8 cellular contexts compared by ENCODE assay signal in the genomic region with DNA sequence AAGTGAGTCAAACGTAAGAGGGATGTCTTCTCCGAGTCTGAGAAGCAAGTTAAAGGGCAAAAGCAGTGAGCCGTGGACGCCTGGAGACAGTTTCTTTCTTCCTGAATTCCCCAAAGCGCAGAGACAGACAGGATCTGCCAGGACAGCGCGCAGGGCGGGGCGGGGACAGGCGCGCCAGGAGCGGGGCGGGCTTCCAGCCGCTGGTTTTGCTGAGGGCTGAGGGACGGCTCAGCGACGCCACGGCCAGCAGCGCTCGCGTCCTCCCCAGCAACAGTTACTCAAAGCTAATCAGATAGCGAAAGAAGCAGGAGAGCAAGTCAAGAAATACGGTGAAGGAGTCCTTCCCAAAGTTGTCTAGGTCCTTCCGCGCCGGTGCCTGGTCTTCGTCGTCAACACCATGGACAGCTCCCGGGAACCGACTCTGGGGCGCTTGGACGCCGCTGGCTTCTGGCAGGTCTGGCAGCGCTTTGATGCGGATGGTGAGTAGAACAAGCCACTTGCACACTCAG. TPM values are rescaled to one million over a fixed set of nuclear protein-coding genes. Genes with fewer than 3 reads are reported as not detected.
DNase-seq lines count a peak whose midpoint lies in the region; ATAC-seq, FAIRE-seq and TF ChIP-seq lines count a peak whose summit lies in the region.

Gene SCGN (plus strand): TSS at position 209 of the 509 bp plus-strand sequence. CDS start 189 bp downstream, at position 398.

- no peak for TF ChIP-seq RAD21 in GM12878 (IDR thresholded peaks at IDR 0.05; ENCODE audit: insufficient read depth, low read depth, low read length)

- RAD21 ChIA-PET in GM12878 (lab: Charles Lee; ENCODE audit: unreplicated experiment) = no interaction called here

- 35% methylated on average over 35 of the region's 35 CpGs for WGBS in GM12878 (ENCODE audit: insufficient coverage, insufficient replicate concordance, low lambda C conversion rate, missing lambda C conversion rate)
- 3 to 11% (median 6%) methylated on average over 32 to 35 of the region's 35 CpGs for whole genome bisulfite sequencing in small intestine, 3 donors

- CTCF ChIA-PET in GM12878 (lab: Yijun Ruan, JAX) = interaction anchor here (1.3 kb wide), 1 partner anchor 11 kb away, joined by 3 read pairs; no protein-coding TSS in a partner anchor
- CTCF ChIA-PET in PC-9 (lab: Charles Lee) = interaction anchor here (0.6 kb wide), 1 partner anchor 201 kb away, joined by 3 read pairs; no protein-coding TSS in a partner anchor

- H4K20me1 ChIP-seq in GM12878 (ENCODE audit: control insufficient read depth, insufficient read depth) (no peaks in the 10 kb centered on the region), PC-9 (ENCODE audit: insufficient read depth) (no peaks in the 10 kb centered on the region)

- H3K27me3 ChIP-seq in GM12878 (replicated peaks in 1 of 2; ENCODE audit: control insufficient read depth in 2 of 2, insufficient read depth in 2 of 2, low read length in 1 of 2) = no peaks in the 10 kb centered on the region; a peak in 1 of 4 replicates
- peaks cover 49% of the 10 kb centered on the region for H3K27me3 ChIP-seq in iPS-18a (ENCODE audit: control insufficient read depth, insufficient read depth, low read length)
- H3K27me3 ChIP-seq in small intestine (ENCODE audit: control insufficient read depth in 2 of 2, insufficient read depth in 2 of 2, low read length in 2 of 2) = no peaks in the 10 kb centered on the region
- H3K27me3 ChIP-seq in PC-9 (ENCODE audit: insufficient read depth, low read depth) = no peaks in the 10 kb centered on the region

- SMC1A ChIA-PET in GM12878 (lab: Charles Lee; ENCODE audit: uncharacterized antibody, unreplicated experiment) = no interaction called here

- ATAC-seq in GM12878 = no peak
- no peak for ATAC-seq in GM19455 (IDR thresholded peaks at IDR 0.05; ENCODE audit: unreplicated experiment)

- TF ChIP-seq EP300 in GM12878 (IDR thresholded peaks at IDR 0.05; ENCODE audit: borderline replicate concordance in 1 of 2, control insufficient read depth in 1 of 2, low read depth in 2 of 2, low read length in 2 of 2) = no peak

- intact Hi-C loops in GM12878 (cut with micrococcal nuclease; ENCODE audit: unreplicated experiment) = no loop called here
- intact Hi-C loops in PC-9 (cut with micrococcal nuclease; ENCODE audit: unreplicated experiment) = no loop called here

- DNase-seq in NCI-H748 (lab: John Stamatoyannopoulos, UW; ENCODE audit: unreplicated experiment) (peak; percentile 57), NCI-H748 treated with DMSO at 0.1 percent for 48 hours (lab: John Stamatoyannopoulos, UW) (no peak), RPMI8226 (peak; percentile 31), GM12878 (ENCODE audit: low read depth, low spot score) (no peak), small intestine (peak; percentile 44), PC-9 (no peak)

- no peak for FAIRE-seq in GM12878 (lab: Jason Lieb, UNC)
- no peak for FAIRE-seq in small intestine (lab: Jason Lieb, UNC)

- no peak for TF ChIP-seq CTCF in GM12878 (IDR thresholded peaks at IDR 0.05 in 2 of 3, conservative IDR thresholded peaks at IDR 0.05 in 1 of 3; ENCODE audit: control insufficient read depth in 2 of 3, extremely low read depth in 1 of 3, insufficient read depth in 1 of 3, low read depth in 3 of 3, low read length in 3 of 3)
- TF ChIP-seq CTCF in PC-9 (conservative IDR thresholded peaks at IDR 0.05) = no peak

- H3K4me3 ChIP-seq in GM12878 (no peak within 1 kb of the TSS), iPS-18a (ENCODE audit: low read length) (peak within 1 kb of the TSS; percentile 61), small intestine (ENCODE audit: low read depth in 1 of 2, low read length in 2 of 2) (no peak within 1 kb of the TSS), PC-9 (no peak within 1 kb of the TSS)

- no peaks in the 10 kb centered on the region for H3K79me2 ChIP-seq in GM12878 (ENCODE audit: control insufficient read depth, insufficient read depth, low read length)
- no peaks in the 10 kb centered on the region for H3K79me2 ChIP-seq in PC-9 (ENCODE audit: low read depth)

- H2AFZ ChIP-seq in GM12878 (ENCODE audit: control insufficient read depth, low read depth, low read length) (no peak within 1 kb of the TSS), PC-9 (no peak within 1 kb of the TSS)

- no TSS peak for BruUV-seq in GM12878 (replicated peaks; lab: Mats Ljungman, UMichigan)
- BruUV-seq in PC-9 (replicated peaks; lab: Mats Ljungman, UMichigan) = no TSS peak

- H3K36me3 ChIP-seq in GM12878 (ENCODE audit: control insufficient read depth in 2 of 2, insufficient read depth in 2 of 2, low read length in 1 of 2) = no peaks in the 10 kb centered on the region
- H3K36me3 ChIP-seq in iPS-18a (ENCODE audit: control insufficient read depth, low read depth, low read length) = no peaks in the 10 kb centered on the region
- no peaks in the 10 kb centered on the region for H3K36me3 ChIP-seq in small intestine (ENCODE audit: control insufficient read depth in 2 of 2, insufficient read depth in 2 of 2, low read length in 2 of 2)
- no peaks in the 10 kb centered on the region for H3K36me3 ChIP-seq in PC-9 (ENCODE audit: low read depth)

- no peak within 1 kb of the TSS for H3K27ac ChIP-seq in GM12878 (ENCODE audit: control insufficient read depth, insufficient read depth)
- no peak within 1 kb of the TSS for H3K27ac ChIP-seq in iPS-18a (ENCODE audit: low read length)
- no peak within 1 kb of the TSS for H3K27ac ChIP-seq in small intestine (ENCODE audit: low read depth in 1 of 2, low read length in 1 of 2)
- H3K27ac ChIP-seq in PC-9 = no peak within 1 kb of the TSS

- H3K9ac ChIP-seq in GM12878 (ENCODE audit: control insufficient read depth, insufficient read depth, low read length) = no peak within 1 kb of the TSS
- no peak within 1 kb of the TSS for H3K9ac ChIP-seq in iPS-18a (ENCODE audit: low read length)

- no peaks in the 10 kb centered on the region for H3K9me3 ChIP-seq in GM12878 (replicated peaks; ENCODE audit: control insufficient read depth, insufficient read depth, low read length)
- no peaks in the 10 kb centered on the region for H3K9me3 ChIP-seq in iPS-18a (ENCODE audit: control insufficient read depth, low read depth, low read length)
- H3K9me3 ChIP-seq in small intestine (ENCODE audit: control insufficient read depth, low read depth) = no peaks in the 10 kb centered on the region
- no peaks in the 10 kb centered on the region; the same call in 1 of the 2 replicates for H3K9me3 ChIP-seq in PC-9 (ENCODE audit: insufficient read depth, low read depth)

- H3K4me1 ChIP-seq in GM12878 (ENCODE audit: control insufficient read depth, insufficient read depth, low read length) (no peaks in the 10 kb centered on the region), iPS-18a (ENCODE audit: control insufficient read depth, low read depth, low read length) (no peaks in the 10 kb centered on the region), small intestine (ENCODE audit: control insufficient read depth in 2 of 2, insufficient read depth in 1 of 2, low read depth in 1 of 2, low read length in 1 of 2) (no peaks in the 10 kb centered on the region), PC-9 (replicated peaks; ENCODE audit: insufficient read depth) (peaks cover 3% of the 10 kb centered on the region; the same call in 1 of the 2 replicates)

- no peak for TF ChIP-seq POLR2A in GM12878 (IDR thresholded peaks at IDR 0.05; ENCODE audit: low read depth, low read length)

- H3F3A ChIP-seq in PC-9 (ENCODE audit: insufficient read depth, low read depth) = no peaks in the 10 kb centered on the region

- H3K9me2 ChIP-seq in PC-9 (ENCODE audit: insufficient read depth) = no peaks in the 10 kb centered on the region

- H3K4me2 ChIP-seq in GM12878 (ENCODE audit: control insufficient read depth, insufficient read depth) = no peak within 1 kb of the TSS
- no peak within 1 kb of the TSS for H3K4me2 ChIP-seq in PC-9

- in situ Hi-C loops in GM12878 (cut with MboI) = no loop called here

- POLR2A ChIA-PET in GM12878 (lab: Charles Lee) = interaction anchor here (0.6 kb wide), 1 partner anchor 1247 kb away, joined by 4 read pairs; no protein-coding TSS in a partner anchor
- POLR2A ChIA-PET in PC-9 (lab: Charles Lee; ENCODE audit: unreplicated experiment) = no interaction called here

RNA-seq across cellular contexts. Expression of gene SCGN, which starts in this region (rescaled TPM):
- total RNA-seq in GM12878 (2013; cell fraction: nucleolus; rRNA removed) = not detected in 2 replicates
- total RNA-seq in GM12878 (2014; rRNA removed) (not detected in 2 replicates), GM12878 (2014; rRNA removed; fragmentation: Illumina TruSeq; extraction: Trizol) (not detected in 2 replicates), GM12878 (2021) (not detected in 2 replicates), PC-9 (2021) (not detected in 2 replicates)
- polyA plus RNA-seq in GM12878 (2011; ENCODE audit: low read depth) = not detected
- polyA plus RNA-seq in GM12878 (2011; rRNA removed) (not detected in 2 replicates), GM12878 (2014; fragmentation: Illumina TruSeq; extraction: Trizol) (not detected in 2 replicates), GM12878 (2014; fragmentation: Nextera tagmentation; extraction: Ambion mirVana) (not detected), GM12878 (2014; rRNA removed) (not detected in 2 replicates), GM12878 (2016; fragmentation: Nextera tagmentation; extraction: Ambion mirVana) (not detected), small intestine (10 to 100 TPM in 1 of 3 donors, 1 to 10 TPM in 2; 6.3 to 19.4 (median 6.5) TPM)
- polyA plus RNA-seq in GM12878 (2011; cell fraction: cytosol; rRNA removed) = not detected in 2 replicates
- not detected in 2 replicates for polyA plus RNA-seq in GM12878 (2011; cell fraction: nucleus; rRNA removed)
- polyA plus RNA-seq in GM12878 (2012) = not detected in 2 replicates
- not detected in 2 replicates for polyA minus RNA-seq in GM12878 (2011; rRNA and poly(A)+ RNA removed)
- not detected in 2 replicates for polyA minus RNA-seq in GM12878 (2011; cell fraction: cytosol; rRNA and poly(A)+ RNA removed)
- not detected in 2 replicates for polyA minus RNA-seq in GM12878 (2011; cell fraction: nucleus; rRNA and poly(A)+ RNA removed)

Comparison
In these comparisons a context has a peak if more than half of its experiments do, and no peak if none do; other contexts are left out.
1. RNA of gene SCGN (polyA plus RNA-seq): 6.3 to 19.4 TPM in small intestine; not detected in GM12878; every median in the first group is over 4 times any median in the second.
2. DNase-seq: peak in NCI-H748 (single experiment), RPMI8226 (single experiment) and small intestine (single experiment); none in NCI-H748 treated with DMSO at 0.1 percent for 48 hours (single experiment), GM12878 (single experiment) and PC-9 (0 of 2).